ENCODE assay signal across 32 cellular contexts in the genomic region with DNA sequence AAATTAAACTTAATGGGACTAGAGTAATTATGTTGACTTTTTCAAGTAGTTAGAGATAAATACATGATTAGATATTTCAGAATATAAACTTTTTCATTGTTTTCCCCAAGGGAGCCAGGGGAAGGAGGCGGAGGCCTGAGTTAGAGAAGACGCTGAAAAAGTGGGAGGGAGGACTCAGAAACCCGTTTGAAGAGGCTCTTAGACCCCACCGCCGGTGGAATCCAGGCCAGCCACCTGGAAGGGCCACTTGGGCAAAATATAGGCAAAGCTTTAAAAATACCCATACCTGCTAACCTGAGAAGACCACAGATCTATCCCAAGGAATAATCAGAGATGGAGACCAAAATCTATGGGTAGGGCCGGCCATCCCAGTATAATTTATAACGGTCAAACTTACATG.
DNase-seq lines count a peak whose midpoint lies in the region; ATAC-seq and TF ChIP-seq lines count a peak whose summit lies in the region.
"Had no signal": no experiment of that assay in that cellular context is flagged by ENCODE, and none has a peak within 500 bp of the region (broad histone marks: within the 10 kb centered on the region; RNA-seq: fewer than 3 reads in every experiment).

No MANE protein-coding gene starts in this region.

- H3K4me3 Mint-ChIP-seq in H9 (peak overlapping the region; percentile 60 to 69), nephron (peak overlapping the region in 2 of 3 experiments; percentile 33 to 35)
- no peak overlapping the region for H3K4me3 Mint-ChIP-seq in activated CD4-positive, alpha-beta memory T cell treated with anti-CD3 and anti-CD28 coated beads for 36 hours
- H3K4me3 Mint-ChIP-seq: activated CD8-positive, alpha-beta T cell treated with anti-CD3 and anti-CD28 coated beads for 36 hours; activated naive CD4-positive, alpha-beta T cell treated with anti-CD3 and anti-CD28 coated beads, Interleukin-2, amount 50 U/mL, for 24 hours; activated T-helper 17 cell treated with anti-CD3 and anti-CD28 coated beads, Interleukin-2, amount 50 U/mL, for 72 hours; memory B cell; neural crest cell; T-helper 2 cell treated with Interferon-gamma antibody and Interleukin-4, amounts not matched to agents 5 μg/mL and 100 μg/mL, for 36 hours had no signal

- no peak overlapping the region for H3K18ac ChIP-seq in H9 (ENCODE audit: insufficient read length, low read depth, low read length)

- no peak overlapping the region for H2BK12ac ChIP-seq in H9 (ENCODE audit: insufficient read length, low read depth, low read length)

- H4K5ac ChIP-seq in H9 (ENCODE audit: insufficient read length, low read depth, low read length) = no peak overlapping the region

- H3K4me2 ChIP-seq in BLaER1 = peak overlapping the region; percentile 78
- peak overlapping the region; percentile 50 for H3K4me2 ChIP-seq in H9 (ENCODE audit: insufficient read depth, insufficient read length, low read length)

- H3K79me1 ChIP-seq in H9 (ENCODE audit: insufficient read depth, low read depth, low read length, poor library complexity, severe bottlenecking) = no peaks in the 10 kb centered on the region

- H3T11ph ChIP-seq in H9 (ENCODE audit: low read length) = no peak overlapping the region

- H3K27me3 Mint-ChIP-seq in H9 (ENCODE audit: low read depth) (peaks cover 18% of the 10 kb centered on the region), nephron (ENCODE audit: low read depth) (peaks cover 55% of the 10 kb centered on the region)
- peaks cover 30% of the 10 kb centered on the region for H3K27me3 Mint-ChIP-seq in activated CD4-positive, alpha-beta memory T cell treated with anti-CD3 and anti-CD28 coated beads for 36 hours

- CTCF ChIA-PET in activated CD4-positive, alpha-beta memory T cell treated with anti-CD3 and anti-CD28 coated beads for 36 hours (lab: Charles Lee) = no interaction called here

- H3K9ac ChIP-seq in BLaER1 (no peak overlapping the region), H9 (ENCODE audit: extremely low read depth, insufficient read length, low read length) (no peak overlapping the region)
- H3K9ac ChIP-seq: GM23248 had no signal

- no peak overlapping the region for H3K56ac ChIP-seq in H9 (ENCODE audit: insufficient read length, low read depth, low read length)

- ATAC-seq in HG02642 (IDR thresholded peaks at IDR 0.05; ENCODE audit: poor library complexity, unreplicated experiment) = no peak
- ATAC-seq: activated CD8-positive, alpha-beta T cell treated with anti-CD3 and anti-CD28 coated beads for 36 hours; activated T-helper 17 cell treated with anti-CD3 and anti-CD28 coated beads, Interleukin-2, amount 50 U/mL, for 72 hours; gastroesophageal sphincter; left lung; sciatic nerve had no signal

- H3K27ac ChIP-seq in BLaER1 (no peak overlapping the region), H9 (ENCODE audit: insufficient read length, low read depth, low read length) (no peak overlapping the region), ectodermal cell (ENCODE audit: insufficient read depth, low read depth, low read length, poor library complexity, severe bottlenecking) (no peak overlapping the region)
- H3K27ac ChIP-seq: C4-2B, gastroesophageal sphincter, GM23248, left lung, tibial artery had no signal

- no peak overlapping the region for H2AK5ac ChIP-seq in H9 (ENCODE audit: insufficient read length, low read length)

- no peak overlapping the region for H3K14ac ChIP-seq in H9 (ENCODE audit: insufficient read depth, low read length)

- H2BK20ac ChIP-seq in H9 (ENCODE audit: low read depth, low read length, poor library complexity, severe bottlenecking) = no peak overlapping the region

- no peak overlapping the region for H2BK120ac ChIP-seq in H9 (ENCODE audit: low read depth, low read length, poor library complexity, severe bottlenecking)

- H2AFZ ChIP-seq in H9 (ENCODE audit: low read length) = no peak overlapping the region
- H2AFZ ChIP-seq: GM23248 had no signal

- H3K27me3 ChIP-seq in BLaER1 = peaks cover 29% of the 10 kb centered on the region
- H3K27me3 ChIP-seq in H9 (ENCODE audit: insufficient read depth, low read length) = no peaks in the 10 kb centered on the region
- peaks cover 5% of the 10 kb centered on the region for H3K27me3 ChIP-seq in ectodermal cell (ENCODE audit: control insufficient read depth, insufficient read depth, low read length, poor library complexity, severe bottlenecking)

- no peaks in the 10 kb centered on the region for H3K9me3 Mint-ChIP-seq in H9
- H3K9me3 Mint-ChIP-seq in nephron = peaks cover 3% of the 10 kb centered on the region
- peaks cover 2% of the 10 kb centered on the region for H3K9me3 Mint-ChIP-seq in activated CD4-positive, alpha-beta memory T cell treated with anti-CD3 and anti-CD28 coated beads for 36 hours
- H3K9me3 Mint-ChIP-seq: activated CD8-positive, alpha-beta T cell treated with anti-CD3 and anti-CD28 coated beads for 36 hours; activated naive CD4-positive, alpha-beta T cell treated with anti-CD3 and anti-CD28 coated beads, Interleukin-2, amount 50 U/mL, for 24 hours; activated T-helper 17 cell treated with anti-CD3 and anti-CD28 coated beads, Interleukin-2, amount 50 U/mL, for 72 hours; neural crest cell; T-helper 2 cell treated with Interferon-gamma antibody and Interleukin-4, amounts not matched to agents 5 μg/mL and 100 μg/mL, for 36 hours had no signal

- H2BK5ac ChIP-seq in H9 (ENCODE audit: insufficient read length, low read length) = no peak overlapping the region

- H3K9me3 ChIP-seq in BLaER1 = no peaks in the 10 kb centered on the region
- no peaks in the 10 kb centered on the region for H3K9me3 ChIP-seq in H9 (ENCODE audit: control insufficient read depth, low read depth, low read length)
- H3K9me3 ChIP-seq in ectodermal cell (ENCODE audit: control insufficient read depth, low read length) = no peaks in the 10 kb centered on the region
- H3K9me3 ChIP-seq: Caco-2, left lung had no signal

- peaks cover 7% of the 10 kb centered on the region for H3K23me2 ChIP-seq in H9 (ENCODE audit: insufficient read length, low read depth, low read length, poor library complexity, severe bottlenecking)

- no peak for TF ChIP-seq CTCF in H9 (conservative IDR thresholded peaks at IDR 0.05)
- no peak for TF ChIP-seq CTCF in nephron (IDR thresholded peaks at IDR 0.05; ENCODE audit: unreplicated experiment in 3 of 3)
- no peak for TF ChIP-seq CTCF in GM20000 (IDR thresholded peaks at IDR 0.05; ENCODE audit: extremely low read depth, missing control alignments)

- H3K4me3 ChIP-seq in BLaER1 (0 out of 2 replicates have a peak overlapping the region, but pooled peaks have one; percentile 33), ectodermal cell (ENCODE audit: insufficient read depth, low read depth, low read length) (peak overlapping the region; percentile 31)
- H3K4me3 ChIP-seq: gastroesophageal sphincter, GM23248, left lung, tibial artery had no signal

- no peak overlapping the region for H4K91ac ChIP-seq in H9 (ENCODE audit: insufficient read length, low read depth, low read length)

- H4K8ac ChIP-seq in H9 (replicated peaks; ENCODE audit: insufficient read length, low read depth, low read length) = no peak overlapping the region

- POLR2A ChIA-PET in activated CD4-positive, alpha-beta memory T cell treated with anti-CD3 and anti-CD28 coated beads for 36 hours (lab: Charles Lee) = no interaction called here

- no peaks in the 10 kb centered on the region for H3K79me2 ChIP-seq in H9 (ENCODE audit: insufficient read depth, low read length)

- H3K36me3 ChIP-seq in BLaER1 (no peaks in the 10 kb centered on the region), ectodermal cell (ENCODE audit: control insufficient read depth, insufficient read depth, low read length) (no peaks in the 10 kb centered on the region)
- H3K36me3 ChIP-seq: gastroesophageal sphincter, left lung, tibial artery had no signal

- H3K4ac ChIP-seq in H9 (ENCODE audit: low read depth, low read length) = no peak overlapping the region

- peaks cover 17% of the 10 kb centered on the region for H3K4me1 ChIP-seq in BLaER1
- H3K4me1 ChIP-seq in H9 (ENCODE audit: insufficient read depth, low read length) = no peaks in the 10 kb centered on the region
- peaks cover 18% of the 10 kb centered on the region for H3K4me1 ChIP-seq in ectodermal cell (ENCODE audit: control insufficient read depth, insufficient read depth, low read length)
- H3K4me1 ChIP-seq: gastroesophageal sphincter, left lung, tibial artery had no signal

- H3K23ac ChIP-seq in H9 (ENCODE audit: insufficient read length, low read depth, low read length) = no peak overlapping the region

- H3K36me3 Mint-ChIP-seq in H9 (ENCODE audit: insufficient read depth in 1 of 3, low read depth in 3 of 3) (no peaks in the 10 kb centered on the region), nephron (ENCODE audit: low read depth) (no peaks in the 10 kb centered on the region)
- no peaks in the 10 kb centered on the region for H3K36me3 Mint-ChIP-seq in activated CD4-positive, alpha-beta memory T cell treated with anti-CD3 and anti-CD28 coated beads for 36 hours
- H3K36me3 Mint-ChIP-seq: activated naive CD4-positive, alpha-beta T cell treated with anti-CD3 and anti-CD28 coated beads, Interleukin-2, amount 50 U/mL, for 24 hours; brain; memory B cell had no signal

- intact Hi-C loops in activated CD4-positive, alpha-beta memory T cell treated with anti-CD3 and anti-CD28 coated beads for 36 hours (cut with micrococcal nuclease) = no loop called here

- H4K20me1 ChIP-seq in BLaER1 = no peaks in the 10 kb centered on the region
- H4K20me1 ChIP-seq in H9 (ENCODE audit: control insufficient read depth, insufficient read depth, insufficient read length) = no peaks in the 10 kb centered on the region

- WGBS in H9 (ENCODE audit: extremely low coverage, insufficient read length, low lambda C conversion rate) = no CpG with 5 or more reads among the region's 7 CpGs
- 41 to 44% methylated on average over 7 of the region's 7 CpGs for WGBS in ectodermal cell, 2 experiments

- H3K4me1 Mint-ChIP-seq in H9 = peaks cover 18 to 22% of the 10 kb centered on the region in 2 experiments
- H3K4me1 Mint-ChIP-seq in nephron = no peaks in the 10 kb centered on the region
- H3K4me1 Mint-ChIP-seq in activated CD4-positive, alpha-beta memory T cell treated with anti-CD3 and anti-CD28 coated beads for 36 hours (ENCODE audit: low read depth) = no peaks in the 10 kb centered on the region
- H3K4me1 Mint-ChIP-seq: activated naive CD4-positive, alpha-beta T cell treated with anti-CD3 and anti-CD28 coated beads, Interleukin-2, amount 50 U/mL, for 24 hours; activated T-helper 17 cell treated with anti-CD3 and anti-CD28 coated beads, Interleukin-2, amount 50 U/mL, for 72 hours; memory B cell had no signal

- DNase-seq in H9 (no peak), NCI-H1694 (lab: John Stamatoyannopoulos, UW) (no peak), GM20000 (ENCODE audit: low spot score) (no peak)
- DNase-seq in activated CD4-positive, alpha-beta memory T cell treated with anti-CD3 and anti-CD28 coated beads for 36 hours = no peak
- DNase-seq: activated CD8-positive, alpha-beta T cell treated with anti-CD3 and anti-CD28 coated beads for 36 hours; amniotic stem cell; Caco-2; DMS79 treated with DMSO at 0.1 percent for 48 hours; GF-D8; GM23248; hypothalamus; KBM-7; left lung; NCI-H1092; NCI-H2081 treated with DMSO at 0.1 percent for 48 hours; NCI-H345; NCI-H774; stimulated activated CD4-positive, alpha-beta T cell treated with anti-CD3 and anti-CD28 coated beads, Interleukin-4, amount 100 ng/mL, for 1 hour had no signal

- no peak overlapping the region for H2BK15ac ChIP-seq in H9 (ENCODE audit: low read depth, low read length)

- H3K27ac Mint-ChIP-seq in H9 (no peak overlapping the region), nephron (no peak overlapping the region)
- H3K27ac Mint-ChIP-seq in activated CD4-positive, alpha-beta memory T cell treated with anti-CD3 and anti-CD28 coated beads for 36 hours = no peak overlapping the region
- H3K27ac Mint-ChIP-seq: activated CD8-positive, alpha-beta T cell treated with anti-CD3 and anti-CD28 coated beads for 36 hours; activated naive CD4-positive, alpha-beta T cell treated with anti-CD3 and anti-CD28 coated beads, Interleukin-2, amount 50 U/mL, for 24 hours; activated T-helper 17 cell treated with anti-CD3 and anti-CD28 coated beads, Interleukin-2, amount 50 U/mL, for 72 hours; brain; memory B cell; T-helper 2 cell treated with Interferon-gamma antibody and Interleukin-4, amounts not matched to agents 5 μg/mL and 100 μg/mL, for 36 hours had no signal
